Comparison of ENCODE assay signal across 13 cellular contexts in the genomic region with DNA sequence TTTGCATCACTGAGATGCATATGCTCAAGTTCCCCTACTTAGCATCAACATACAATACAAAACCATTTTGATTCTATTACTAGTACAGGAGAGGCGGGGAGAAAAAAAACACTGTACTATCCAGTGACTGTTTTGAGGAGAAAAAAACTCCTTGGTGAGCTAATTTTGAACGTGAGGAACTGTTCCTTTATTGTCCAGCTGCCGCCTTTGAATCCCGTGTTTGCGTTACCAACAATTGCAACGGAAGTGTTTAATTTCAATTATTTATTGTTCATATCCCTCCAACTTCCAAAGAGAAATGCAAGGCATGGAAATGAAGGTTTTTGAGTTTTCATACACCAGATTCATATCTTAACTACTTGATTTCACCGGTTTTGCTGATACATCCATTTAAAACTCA.
"Had no signal": no experiment of that assay in that cellular context is flagged by ENCODE, and none has a peak within 500 bp of the region (broad histone marks: within the 10 kb centered on the region; RNA-seq: fewer than 3 reads in every experiment).

No MANE protein-coding gene starts in this region.

- H3K36me3 Mint-ChIP-seq: activated naive CD8-positive, alpha-beta T cell treated with anti-CD3 and anti-CD28 coated beads for 36 hours; mesothelial cell of epicardium; type B pancreatic cell had no signal

- H3K27ac Mint-ChIP-seq: activated CD4-positive, alpha-beta T cell treated with anti-CD3 and anti-CD28 coated beads, Interleukin-2, amount 10 ng/mL, durations not matched to agents 7 days and 5 days; activated naive CD8-positive, alpha-beta T cell treated with anti-CD3 and anti-CD28 coated beads for 36 hours; mesothelial cell of epicardium; type B pancreatic cell had no signal

- H3K27me3 Mint-ChIP-seq: activated CD4-positive, alpha-beta T cell treated with anti-CD3 and anti-CD28 coated beads, Interleukin-2, amount 10 ng/mL, durations not matched to agents 7 days and 5 days; activated naive CD8-positive, alpha-beta T cell treated with anti-CD3 and anti-CD28 coated beads for 36 hours had no signal

- H3K4me3 Mint-ChIP-seq: activated CD4-positive, alpha-beta T cell treated with anti-CD3 and anti-CD28 coated beads, Interleukin-2, amount 10 ng/mL, durations not matched to agents 7 days and 5 days; activated naive CD8-positive, alpha-beta T cell treated with anti-CD3 and anti-CD28 coated beads for 36 hours; mesothelial cell of epicardium; neural crest cell; type B pancreatic cell had no signal

- H3K27me3 ChIP-seq: breast epithelium, suprapubic skin had no signal

- H3K4me1 Mint-ChIP-seq: activated CD4-positive, alpha-beta T cell treated with anti-CD3 and anti-CD28 coated beads, Interleukin-2, amount 10 ng/mL, durations not matched to agents 7 days and 5 days; activated naive CD8-positive, alpha-beta T cell treated with anti-CD3 and anti-CD28 coated beads for 36 hours; mesothelial cell of epicardium; neural crest cell had no signal

- H3K4me1 ChIP-seq: breast epithelium, suprapubic skin had no signal

- H3K36me3 ChIP-seq: breast epithelium, suprapubic skin had no signal

- H3K9me3 ChIP-seq: breast epithelium, suprapubic skin had no signal

- DNase-seq: activated CD4-positive, alpha-beta T cell treated with anti-CD3 and anti-CD28 coated beads, Interleukin-2, amount 10 ng/mL, durations not matched to agents 7 days and 5 days; activated CD4-positive, CD25-positive, alpha-beta regulatory T cell; activated CD8-positive, alpha-beta memory T cell treated with anti-CD3 and anti-CD28 coated beads for 24 hours; activated naive CD8-positive, alpha-beta T cell treated with anti-CD3 and anti-CD28 coated beads for 36 hours; kidney glomerular epithelial cell; stimulated activated CD4-positive, alpha-beta T cell treated with anti-CD3 and anti-CD28 coated beads, Interleukin-4, amount 100 ng/mL, for 1 hour; stimulated activated naive CD4-positive, alpha-beta T cell treated with Interleukin-2 at 50 U/mL for 16 hours had no signal

- H3K4me3 ChIP-seq: breast epithelium, SK-N-MC, suprapubic skin had no signal

- H3K9me3 Mint-ChIP-seq: activated naive CD8-positive, alpha-beta T cell treated with anti-CD3 and anti-CD28 coated beads for 36 hours; neural crest cell; type B pancreatic cell had no signal

- H3K27ac ChIP-seq: breast epithelium, SK-N-MC, suprapubic skin had no signal
